18 cellular contexts compared by ENCODE assay signal in genomic region chr9:126431112-126431742, GRCh38.
A peak's percentile ranks its signal among the peaks of the same experiment; 100 is the strongest.
DNase-seq lines count a peak whose midpoint lies in the region; ATAC-seq and TF ChIP-seq lines count a peak whose summit lies in the region.
"Had no signal": no experiment of that assay in that cellular context is flagged by ENCODE, and none has a peak within 500 bp of the region (broad histone marks: within the 10 kb centered on the region; RNA-seq: fewer than 3 reads in every experiment).

No MANE protein-coding gene starts in this region.

- peak overlapping the region; percentile 62 for H3K27ac ChIP-seq in temporal lobe (ENCODE audit: low read depth, low read length)
- H3K27ac ChIP-seq: KMS-11, SJCRH30 had no signal

- peaks cover 8% of the 10 kb centered on the region for H3K4me1 ChIP-seq in Loucy (ENCODE audit: insufficient read depth, low read length, poor library complexity, severe bottlenecking)
- H3K4me1 ChIP-seq: BE2C, SJCRH30 had no signal

- no peak for ATAC-seq in GM18517 (IDR thresholded peaks at IDR 0.05; ENCODE audit: unreplicated experiment)
- ATAC-seq: Panc1 had no signal

- no peaks in the 10 kb centered on the region for H3K27me3 ChIP-seq in Loucy (ENCODE audit: insufficient read depth, low read length, poor library complexity, severe bottlenecking)
- H3K27me3 ChIP-seq: BE2C, SJCRH30 had no signal

- peaks cover 21% of the 10 kb centered on the region; the same call in 1 of the 2 replicates for H3K36me3 ChIP-seq in Loucy (ENCODE audit: insufficient read depth, low read length)
- H3K36me3 ChIP-seq: BE2C had no signal

- no peaks in the 10 kb centered on the region for H4K20me1 ChIP-seq in Loucy (ENCODE audit: insufficient read depth, low read length, poor library complexity, severe bottlenecking)

- H3F3A ChIP-seq in Loucy (ENCODE audit: low read depth) = no peaks in the 10 kb centered on the region

- DNase-seq in NOMO-1 treated with DMSO at 0.1 percent for 48 hours (lab: John Stamatoyannopoulos, UW; ENCODE audit: unreplicated experiment) (peak; percentile 3), NOMO-1 treated with dmso at 0.1 percent for 144 hours (lab: John Stamatoyannopoulos, UW; ENCODE audit: unreplicated experiment) (no peak), islet precursor cell (peak; percentile 21), NCI-H1092 (lab: John Stamatoyannopoulos, UW) (no peak)
- DNase-seq in activated effector memory CD4-positive, alpha-beta T cell treated with anti-CD3 and anti-CD28 coated beads, Interleukin-2, amount 50 U/mL, for 16 hours = no peak
- DNase-seq: BE2C; CD4-positive, alpha-beta memory T cell; DMS153; EL; NCI-H1105; NCI-H2081; NCI-H748 treated with DMSO at 0.1 percent for 48 hours; SJCRH30 had no signal

- no peak overlapping the region for H2AFZ ChIP-seq in Loucy (ENCODE audit: low read length)

- no peaks in the 10 kb centered on the region for H3K9me2 ChIP-seq in Loucy (replicated peaks; ENCODE audit: low read depth, low read length)

- H3K9me3 ChIP-seq in Loucy (ENCODE audit: insufficient read depth, low read depth, low read length) = no peaks in the 10 kb centered on the region
- H3K9me3 ChIP-seq: BE2C, SJCRH30 had no signal

- no peaks in the 10 kb centered on the region; the same call in 1 of the 2 replicates for H3K79me2 ChIP-seq in Loucy (ENCODE audit: insufficient read depth, low read length)

- no peak overlapping the region for H3K4me3 ChIP-seq in Loucy (ENCODE audit: low read length, poor library complexity, severe bottlenecking)
- H3K4me3 ChIP-seq: SJCRH30 had no signal

- no peak for TF ChIP-seq CTCF in Loucy (conservative IDR thresholded peaks at IDR 0.05; ENCODE audit: low read length)

- H3K4me2 ChIP-seq in Loucy (ENCODE audit: low read depth, low read length, poor library complexity, severe bottlenecking) = no peak overlapping the region
- H3K4me2 ChIP-seq: KMS-11 had no signal

- H3K9ac ChIP-seq in Loucy (ENCODE audit: low read depth, low read length, poor library complexity, severe bottlenecking) = peak overlapping the region; percentile 9
- H3K9ac ChIP-seq: KMS-11 had no signal

Comparison
In these comparisons a context has a peak if more than half of its experiments do, and no peak if none do; other contexts are left out.
1. DNase-seq: peak in NOMO-1 treated with DMSO at 0.1 percent for 48 hours (single experiment) and islet precursor cell (single experiment); none in NOMO-1 treated with dmso at 0.1 percent for 144 hours (single experiment), NCI-H1092 (single experiment) and activated effector memory CD4-positive, alpha-beta T cell treated with anti-CD3 and anti-CD28 coated beads, Interleukin-2, amount 50 U/mL, for 16 hours (single experiment).